In genomic region chr17:34726536-34727384, GRCh38 we compare ENCODE assay signal across 20 cellular contexts.
"Had no signal": no experiment of that assay in that cellular context is flagged by ENCODE, and none has a peak within 500 bp of the region (broad histone marks: within the 10 kb centered on the region; RNA-seq: fewer than 3 reads in every experiment).

No MANE protein-coding gene starts in this region.

- H3K9me3 ChIP-seq: ovary, prostate gland, testis, uterus had no signal

- ATAC-seq: esophagus mucosa, natural killer cell, WTC11 had no signal

- H3K36me3 ChIP-seq: ovary, prostate gland, uterus had no signal

- H3K27ac Mint-ChIP-seq: activated naive CD4-positive, alpha-beta T cell treated with anti-CD3 and anti-CD28 coated beads, Interleukin-2, amount 50 U/mL, for 24 hours; dendritic cell treated with granulocyte-macrophage colony-stimulating factor and Interleukin-4, amounts not matched to agents 40 ng/mL and 50 ng/mL, for 4 days; natural killer cell; WTC11 had no signal

- H3K4me3 Mint-ChIP-seq: activated naive CD4-positive, alpha-beta T cell treated with anti-CD3 and anti-CD28 coated beads, Interleukin-2, amount 50 U/mL, for 24 hours; brain; dendritic cell treated with granulocyte-macrophage colony-stimulating factor and Interleukin-4, amounts not matched to agents 40 ng/mL and 50 ng/mL, for 4 days; natural killer cell; WTC11 had no signal

- H3K27me3 Mint-ChIP-seq: activated naive CD4-positive, alpha-beta T cell treated with anti-CD3 and anti-CD28 coated beads, Interleukin-2, amount 50 U/mL, for 24 hours had no signal

- H3K4me1 Mint-ChIP-seq: activated naive CD4-positive, alpha-beta T cell treated with anti-CD3 and anti-CD28 coated beads, Interleukin-2, amount 50 U/mL, for 24 hours; natural killer cell; WTC11 had no signal

- H3K9me3 Mint-ChIP-seq: activated naive CD4-positive, alpha-beta T cell treated with anti-CD3 and anti-CD28 coated beads, Interleukin-2, amount 50 U/mL, for 24 hours; dendritic cell treated with granulocyte-macrophage colony-stimulating factor and Interleukin-4, amounts not matched to agents 40 ng/mL and 50 ng/mL, for 4 days; natural killer cell had no signal

- DNase-seq: activated gamma-delta T cell treated with Interleukin-2 at 50 U/mL for 16 hours; activated T-cell treated with anti-CD3 and anti-CD28 coated beads, Interleukin-2, amount 50 U/mL, for 1 hour; anterior cingulate cortex; effector memory CD4-positive, alpha-beta T cell; kidney glomerular epithelial cell; midbrain; natural killer cell; ovary; stimulated activated CD4-positive, alpha-beta T cell treated with anti-CD3 and anti-CD28 coated beads, Interleukin-2, amount 100 ng/mL, for 48 hours; stimulated activated naive CD4-positive, alpha-beta T cell; T-helper 9 cell; testis; trophoblast cell; uterus had no signal

- H3K27me3 ChIP-seq: ovary, testis, uterus had no signal

- H3K27ac ChIP-seq: ovary, prostate gland, testis, uterus had no signal

- H3K4me1 ChIP-seq: prostate gland, testis, uterus had no signal

- H3K4me3 ChIP-seq: ovary, prostate gland, testis, uterus had no signal

- H3K36me3 Mint-ChIP-seq: activated naive CD4-positive, alpha-beta T cell treated with anti-CD3 and anti-CD28 coated beads, Interleukin-2, amount 50 U/mL, for 24 hours; brain; natural killer cell had no signal
